ENCODE assay signal across 18 cellular contexts in the genomic region with DNA sequence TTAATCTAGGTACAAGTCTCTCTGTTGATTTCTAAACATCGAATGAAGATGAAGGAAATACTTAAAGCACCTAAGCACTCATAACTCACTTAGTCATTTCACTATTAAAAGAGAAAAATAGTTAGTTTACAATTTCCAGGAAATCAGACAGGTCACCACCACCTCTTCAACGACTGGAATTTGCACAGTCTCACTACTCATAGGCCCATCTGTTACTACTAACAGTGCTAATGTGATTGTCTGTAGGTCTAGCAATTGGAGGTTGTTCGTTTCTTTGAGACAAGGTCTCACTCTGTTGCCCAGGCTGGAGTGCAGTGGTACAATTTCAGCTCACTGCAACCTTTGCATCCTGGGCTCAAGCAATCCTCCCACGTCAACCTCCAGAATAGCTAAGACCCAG.
"Had no signal": no experiment of that assay in that cellular context is flagged by ENCODE, and none has a peak within 500 bp of the region (broad histone marks: within the 10 kb centered on the region; RNA-seq: fewer than 3 reads in every experiment).

No MANE protein-coding gene starts in this region.

- ATAC-seq: gastrocnemius medialis; left ventricle myocardium superior; lower lobe of right lung; naive thymus-derived CD8-positive, alpha-beta T cell; sciatic nerve had no signal

- DNase-seq: effector CD8-positive, alpha-beta T cell; endodermal cell; foreskin fibroblast; gastrocnemius medialis; head of caudate nucleus; left ventricle myocardium superior; lower lobe of right lung; naive thymus-derived CD8-positive, alpha-beta T cell; nephron progenitor cell; nucleus accumbens; stimulated activated CD4-positive, alpha-beta T cell treated with anti-CD3 and anti-CD28 coated beads, Interleukin-12 subunit alpha, Interleukin-12 subunit beta, amount 100 ng/mL, for 4 hours; stimulated activated CD4-positive, alpha-beta T cell treated with anti-CD3 and anti-CD28 coated beads, Interleukin-1b, Interleukin-23, amount 100 ng/mL, for 48 hours; stimulated activated CD4-positive, alpha-beta T cell treated with anti-CD3 and anti-CD28 coated beads, Interleukin-4, amount 100 ng/mL, for 1 hour; stimulated activated CD8-positive, alpha-beta memory T cell treated with anti-CD3 and anti-CD28 coated beads, Interleukin-4, amount 100 ng/mL, for 48 hours; stimulated activated naive CD4-positive, alpha-beta T cell treated with Interleukin-2 at 50 U/mL for 16 hours; upper lobe of left lung had no signal

- H3K27ac Mint-ChIP-seq: dendritic cell treated with granulocyte-macrophage colony-stimulating factor and Interleukin-4, amounts not matched to agents 40 ng/mL and 50 ng/mL, for 4 days; endodermal cell; nephron progenitor cell had no signal

- H3K4me3 Mint-ChIP-seq: dendritic cell treated with granulocyte-macrophage colony-stimulating factor and Interleukin-4, amounts not matched to agents 40 ng/mL and 50 ng/mL, for 4 days; endodermal cell; naive thymus-derived CD8-positive, alpha-beta T cell; nephron progenitor cell had no signal

- H3K9me3 Mint-ChIP-seq: dendritic cell treated with granulocyte-macrophage colony-stimulating factor and Interleukin-4, amounts not matched to agents 40 ng/mL and 50 ng/mL, for 4 days; endodermal cell; nephron progenitor cell had no signal
